In genomic region chr4:73856518-73856917, GRCh38 we compare ENCODE assay signal across 2 cellular contexts.
A peak's percentile ranks its signal among the peaks of the same experiment; 100 is the strongest.
TF ChIP-seq lines count a peak whose summit lies in the region.

No MANE protein-coding gene starts in this region.

TF ChIP-seq in liver, 16 proteins besides CTCF, POLR2A, EP300 and RAD21:
- TF ChIP-seq HNF4A (conservative IDR thresholded peaks at IDR 0.05) (peak; percentile 76 to 85), MAX (IDR thresholded peaks at IDR 0.05) (peak; percentile 27), HNF4G (IDR thresholded peaks at IDR 0.05) (no peak), YY1 (IDR thresholded peaks at IDR 0.05) (peak; percentile 53), SP1 (IDR thresholded peaks at IDR 0.05) (peak; percentile 57), EGR1 (IDR thresholded peaks at IDR 0.05; ENCODE audit: low read depth in 2 of 2) (no peak), NR2F2 (IDR thresholded peaks at IDR 0.05) (peak; percentile 73), REST (IDR thresholded peaks at IDR 0.05) (no peak), ZBTB33 (IDR thresholded peaks at IDR 0.05) (peak; percentile 28), JUND (IDR thresholded peaks at IDR 0.05) (peak; percentile 37 to 70), RXRA (IDR thresholded peaks at IDR 0.05) (peak; percentile 13 to 59), FOXA1 (IDR thresholded peaks at IDR 0.05) (no peak)

TF ChIP-seq in SK-N-SH, 30 proteins besides CTCF, POLR2A, EP300 and RAD21:
- TF ChIP-seq CHD2 (IDR thresholded peaks at IDR 0.05; ENCODE audit: low read length, partially characterized antibody) (no peak), GATA2 (CRISPR knock-in tag; IDR thresholded peaks at IDR 0.05) (no peak), RXRA (IDR thresholded peaks at IDR 0.05; ENCODE audit: borderline replicate concordance, low read depth) (no peak), USF1 (IDR thresholded peaks at IDR 0.05; ENCODE audit: borderline replicate concordance, low read depth) (no peak), FOXJ3 (CRISPR knock-in tag; IDR thresholded peaks at IDR 0.05) (no peak)
